ENCODE assay signal across 22 cellular contexts in genomic region chr3:78832785-78833204, GRCh38.
"Had no signal": no experiment of that assay in that cellular context is flagged by ENCODE, and none has a peak within 500 bp of the region (broad histone marks: within the 10 kb centered on the region; RNA-seq: fewer than 3 reads in every experiment).

No MANE protein-coding gene starts in this region.

- DNase-seq: activated B cell treated with CpG ODN at 0.5 μM for 24 hours; activated CD4-positive, alpha-beta T cell treated with anti-CD3 and anti-CD28 coated beads for 1 hour; activated CD4-positive, alpha-beta T cell treated with anti-CD3 and anti-CD28 coated beads, Interleukin-2, amount 10 ng/mL, durations not matched to agents 24 days and 14 days; activated CD4-positive, alpha-beta T cell treated with anti-CD3 and anti-CD28 coated beads, Interleukin-2, amount 50 U/mL, for 48 hours; activated CD8-positive, alpha-beta memory T cell treated with anti-CD3 and anti-CD28 coated beads, Interleukin-2, amount 10 ng/mL, durations not matched to agents 7 days and 5 days; activated gamma-delta T cell; activated naive CD4-positive, alpha-beta T cell treated with anti-CD3 and anti-CD28 coated beads for 36 hours; activated T-cell treated with anti-CD3 and anti-CD28 coated beads, Interleukin-2, amount 50 U/mL, for 4 hours; amygdala; NCI-H1092; NCI-H1417; NCI-H1694 treated with DMSO at 0.1 percent for 48 hours; NCI-H2029 treated with DMSO at 0.1 percent for 48 hours; NCI-H345; NCI-H510A; PC-9; SHP77 treated with DMSO at 0.1 percent for 48 hours; T-helper 17 cell; T-helper 9 cell had no signal

- H3K27ac Mint-ChIP-seq: activated B cell treated with CpG ODN at 0.5 μM for 24 hours; activated CD4-positive, alpha-beta T cell treated with anti-CD3 and anti-CD28 coated beads, Interleukin-2, amount 10 ng/mL, durations not matched to agents 24 days and 14 days; activated CD8-positive, alpha-beta memory T cell treated with anti-CD3 and anti-CD28 coated beads, Interleukin-2, amount 10 ng/mL, durations not matched to agents 7 days and 5 days; activated naive CD4-positive, alpha-beta T cell treated with anti-CD3 and anti-CD28 coated beads for 36 hours; activated naive CD8-positive, alpha-beta T cell; brain; T-helper 17 cell had no signal

- H3K4me1 Mint-ChIP-seq: activated B cell treated with CpG ODN at 0.5 μM for 24 hours; activated CD4-positive, alpha-beta T cell treated with anti-CD3 and anti-CD28 coated beads, Interleukin-2, amount 10 ng/mL, durations not matched to agents 24 days and 14 days; activated CD8-positive, alpha-beta memory T cell treated with anti-CD3 and anti-CD28 coated beads, Interleukin-2, amount 10 ng/mL, durations not matched to agents 7 days and 5 days; brain; T-helper 17 cell had no signal

- H3K27me3 Mint-ChIP-seq: activated B cell treated with CpG ODN at 0.5 μM for 24 hours; activated CD4-positive, alpha-beta T cell treated with anti-CD3 and anti-CD28 coated beads, Interleukin-2, amount 10 ng/mL, durations not matched to agents 24 days and 14 days; activated CD8-positive, alpha-beta memory T cell treated with anti-CD3 and anti-CD28 coated beads, Interleukin-2, amount 10 ng/mL, durations not matched to agents 7 days and 5 days; activated naive CD8-positive, alpha-beta T cell; brain; T-helper 17 cell had no signal

- H3K4me3 ChIP-seq: PC-9 had no signal

- H3K9me3 Mint-ChIP-seq: activated CD4-positive, alpha-beta T cell treated with anti-CD3 and anti-CD28 coated beads, Interleukin-2, amount 10 ng/mL, durations not matched to agents 24 days and 14 days had no signal

- H3K27ac ChIP-seq: KMS-11, PC-9 had no signal

- H3K4me3 Mint-ChIP-seq: activated B cell treated with CpG ODN at 0.5 μM for 24 hours; activated CD4-positive, alpha-beta T cell treated with anti-CD3 and anti-CD28 coated beads, Interleukin-2, amount 10 ng/mL, durations not matched to agents 24 days and 14 days; activated CD8-positive, alpha-beta memory T cell treated with anti-CD3 and anti-CD28 coated beads, Interleukin-2, amount 10 ng/mL, durations not matched to agents 7 days and 5 days; activated naive CD4-positive, alpha-beta T cell treated with anti-CD3 and anti-CD28 coated beads for 36 hours; activated naive CD8-positive, alpha-beta T cell; activated T-cell treated with anti-CD3 and anti-CD28 coated beads, Interleukin-2, amount 50 U/mL, for 4 hours; brain; T-helper 17 cell had no signal

- H3K9ac ChIP-seq: KMS-11 had no signal

- H3K36me3 Mint-ChIP-seq: activated CD8-positive, alpha-beta memory T cell treated with anti-CD3 and anti-CD28 coated beads, Interleukin-2, amount 10 ng/mL, durations not matched to agents 7 days and 5 days; activated naive CD8-positive, alpha-beta T cell had no signal

- ATAC-seq: activated CD8-positive, alpha-beta memory T cell treated with anti-CD3 and anti-CD28 coated beads, Interleukin-2, amount 10 ng/mL, durations not matched to agents 7 days and 5 days; activated T-cell treated with anti-CD3 and anti-CD28 coated beads, Interleukin-2, amount 50 U/mL, for 4 hours; T-helper 17 cell had no signal
